ENCODE assay signal across 11 cellular contexts in the genomic region with DNA sequence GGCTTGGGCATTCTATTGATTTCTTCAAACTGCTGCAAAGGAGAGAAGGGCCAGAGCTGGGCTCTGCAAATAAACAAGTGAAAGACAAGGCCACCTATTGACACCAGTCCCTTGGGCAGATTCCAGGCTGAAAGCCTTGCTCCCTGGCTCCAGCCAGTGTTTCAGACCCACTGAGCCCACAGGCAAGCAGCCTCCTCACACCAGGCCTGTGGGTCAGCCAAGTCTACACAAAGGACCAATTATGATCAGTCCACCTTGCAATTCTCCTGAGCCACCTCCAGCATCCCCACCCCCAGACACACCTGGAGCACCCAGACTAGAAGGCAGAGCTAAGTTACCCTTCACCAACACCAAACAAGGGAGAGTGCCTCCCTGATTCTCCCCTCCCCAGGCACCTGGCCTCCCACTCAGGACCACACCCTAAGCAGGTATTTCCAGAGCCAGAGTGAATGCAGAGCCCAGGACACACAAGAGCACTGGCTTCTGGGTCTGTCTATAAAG. TPM values are rescaled to one million over a fixed set of nuclear protein-coding genes. Genes with fewer than 3 reads are reported as not detected.
DNase-seq lines count a peak whose midpoint lies in the region; ATAC-seq, FAIRE-seq and TF ChIP-seq lines count a peak whose summit lies in the region.
"Had no signal": no experiment of that assay in that cellular context is flagged by ENCODE, and none has a peak within 500 bp of the region (broad histone marks: within the 10 kb centered on the region; RNA-seq: fewer than 3 reads in every experiment).

No MANE protein-coding gene starts in this region.

- no peaks in the 10 kb centered on the region for H3K27me3 ChIP-seq in bronchial epithelial cell (ENCODE audit: control insufficient read depth, insufficient read depth, low read length)
- H3K27me3 ChIP-seq in upper lobe of right lung, result no peaks in the 10 kb centered on the region

- ATAC-seq in upper lobe of right lung, result peak; percentile 82
- no peak for ATAC-seq in GM18867 (IDR thresholded peaks at IDR 0.05; ENCODE audit: unreplicated experiment)
- ATAC-seq in HG02973 (IDR thresholded peaks at IDR 0.05; ENCODE audit: unreplicated experiment), result no peak

- intact Hi-C loops in upper lobe of right lung (cut with DNase I), result no loop called here

- H3K27me3 Mint-ChIP-seq in activated naive CD4-positive, alpha-beta T cell treated with anti-CD3 and anti-CD28 coated beads, Interleukin-2, amount 50 U/mL, for 24 hours, result no peaks in the 10 kb centered on the region

- DNase-seq in activated naive CD4-positive, alpha-beta T cell treated with anti-CD3 and anti-CD28 coated beads, Interleukin-2, amount 50 U/mL, for 16 hours, result no peak
- DNase-seq in bronchial epithelial cell (ENCODE audit: low read depth), result no peak
- DNase-seq in medulla oblongata (ENCODE audit: extremely low spot score), result peak; percentile 35
- no peak for DNase-seq in upper lobe of right lung
- DNase-seq in activated CD8-positive, alpha-beta memory T cell treated with anti-CD3 and anti-CD28 coated beads, Interleukin-2, amount 50 U/mL, for 48 hours, result no peak
- DNase-seq: activated naive CD4-positive, alpha-beta T cell treated with anti-CD3 and anti-CD28 coated beads, Interleukin-2, amount 10 ng/mL, durations not matched to agents 7 days and 5 days; KG1; RPMI8226 had no signal

- H3K4me1 Mint-ChIP-seq in activated naive CD4-positive, alpha-beta T cell treated with anti-CD3 and anti-CD28 coated beads, Interleukin-2, amount 50 U/mL, for 24 hours, result peaks cover 97% of the 10 kb centered on the region

- no peaks in the 10 kb centered on the region for H3K9me3 Mint-ChIP-seq in activated naive CD4-positive, alpha-beta T cell treated with anti-CD3 and anti-CD28 coated beads, Interleukin-2, amount 50 U/mL, for 24 hours
- H3K9me3 Mint-ChIP-seq: activated naive CD4-positive, alpha-beta T cell treated with anti-CD3 and anti-CD28 coated beads, Interleukin-2, amount 10 ng/mL, durations not matched to agents 7 days and 5 days had no signal

- TF ChIP-seq CTCF in bronchial epithelial cell (IDR thresholded peaks at IDR 0.05; ENCODE audit: insufficient read depth, low read length, severe bottlenecking) (no peak), upper lobe of right lung (IDR thresholded peaks at IDR 0.05) (no peak)

- peak overlapping the region; percentile 83 for H3K27ac Mint-ChIP-seq in activated naive CD4-positive, alpha-beta T cell treated with anti-CD3 and anti-CD28 coated beads, Interleukin-2, amount 50 U/mL, for 24 hours
- H3K27ac Mint-ChIP-seq: activated naive CD4-positive, alpha-beta T cell treated with anti-CD3 and anti-CD28 coated beads, Interleukin-2, amount 10 ng/mL, durations not matched to agents 7 days and 5 days had no signal

- peaks cover 8% of the 10 kb centered on the region for H3K36me3 Mint-ChIP-seq in activated naive CD4-positive, alpha-beta T cell treated with anti-CD3 and anti-CD28 coated beads, Interleukin-2, amount 50 U/mL, for 24 hours

- H3K4me1 ChIP-seq in upper lobe of right lung, result peaks cover 62% of the 10 kb centered on the region

- no peak overlapping the region for H3K27ac ChIP-seq in upper lobe of right lung

- peak; percentile 86 for FAIRE-seq in bronchial epithelial cell (lab: Jason Lieb, UNC)

- no peak overlapping the region for H3K4me3 ChIP-seq in bronchial epithelial cell (ENCODE audit: low read depth, low read length)
- H3K4me3 ChIP-seq in upper lobe of right lung, result no peak overlapping the region

- H3K36me3 ChIP-seq in bronchial epithelial cell (ENCODE audit: control insufficient read depth, insufficient read depth, low read length) (peaks cover 14% of the 10 kb centered on the region), upper lobe of right lung (no peaks in the 10 kb centered on the region)

- H3K4me3 Mint-ChIP-seq in activated naive CD4-positive, alpha-beta T cell treated with anti-CD3 and anti-CD28 coated beads, Interleukin-2, amount 50 U/mL, for 24 hours, result peak overlapping the region; percentile 74
- H3K4me3 Mint-ChIP-seq: activated naive CD4-positive, alpha-beta T cell treated with anti-CD3 and anti-CD28 coated beads, Interleukin-2, amount 10 ng/mL, durations not matched to agents 7 days and 5 days had no signal

- no peaks in the 10 kb centered on the region for H3K9me3 ChIP-seq in upper lobe of right lung

RNA-seq across cellular contexts. Expression of gene ACTN1, which starts 13.8 kb away (rescaled TPM):
- total RNA-seq in bronchial epithelial cell, result 118 and 165 TPM in 2 replicates
- total RNA-seq in upper lobe of right lung, result 177 TPM
